In genomic region chr13:80040219-80040976, GRCh38 we compare ENCODE assay signal across 11 cellular contexts.
DNase-seq lines count a peak whose midpoint lies in the region; ATAC-seq, FAIRE-seq and TF ChIP-seq lines count a peak whose summit lies in the region.
"Had no signal": no experiment of that assay in that cellular context is flagged by ENCODE, and none has a peak within 500 bp of the region (broad histone marks: within the 10 kb centered on the region; RNA-seq: fewer than 3 reads in every experiment).

No MANE protein-coding gene starts in this region.

- H3K4me3 ChIP-seq in neuron (ENCODE audit: low read length) = no peak overlapping the region

- peak overlapping the region in 6 of 7 donors; percentile 19 to 92 (median 86) for H3K27ac Mint-ChIP-seq in CD14-positive monocyte
- H3K27ac Mint-ChIP-seq in natural killer cell = no peak overlapping the region
- no peak overlapping the region for H3K27ac Mint-ChIP-seq in stimulated activated naive CD8-positive, alpha-beta T cell treated with anti-CD3 and anti-CD28 coated beads, Interleukin-15, amount 100 ng/mL, for 72 hours

- intact Hi-C loops in CD14-positive monocyte (cut with micrococcal nuclease) = loop anchor here (5.0 to 10.0 kb wide), 2 partner anchors 127 to 404 kb away; no protein-coding TSS in a partner anchor
- intact Hi-C loops in natural killer cell (cut with micrococcal nuclease) = no loop called here

- H2AFZ ChIP-seq in neuron (ENCODE audit: low read depth, low read length) = peak overlapping the region; percentile 3

- no peaks in the 10 kb centered on the region for H3K9me3 ChIP-seq in neuron (ENCODE audit: low read length)

- FAIRE-seq in frontal cortex (lab: Jason Lieb, UNC) = no peak

- H3K27ac ChIP-seq in epithelial cell of prostate = peak overlapping the region; percentile 53

- H3K4me3 Mint-ChIP-seq in CD14-positive monocyte (peak overlapping the region in 1 of 2 donors; percentile 22), natural killer cell (no peak overlapping the region)
- H3K4me3 Mint-ChIP-seq in stimulated activated naive CD8-positive, alpha-beta T cell treated with anti-CD3 and anti-CD28 coated beads, Interleukin-15, amount 100 ng/mL, for 72 hours = no peak overlapping the region

- TF ChIP-seq CTCF in CD14-positive monocyte (IDR thresholded peaks at IDR 0.05) = no peak
- no peak for TF ChIP-seq CTCF in natural killer cell (IDR thresholded peaks at IDR 0.05)

- H3K27me3 ChIP-seq in neuron (ENCODE audit: insufficient read depth, low read length) = no peaks in the 10 kb centered on the region

- peaks cover 0 to 5% (median 3%) of the 10 kb centered on the region in 7 donors for H3K9me3 Mint-ChIP-seq in CD14-positive monocyte
- H3K9me3 Mint-ChIP-seq in natural killer cell = peaks cover 0 to 2% of the 10 kb centered on the region in 2 donors
- H3K9me3 Mint-ChIP-seq in stimulated activated naive CD8-positive, alpha-beta T cell treated with anti-CD3 and anti-CD28 coated beads, Interleukin-15, amount 100 ng/mL, for 72 hours = no peaks in the 10 kb centered on the region

- peaks cover 13% of the 10 kb centered on the region for H3K4me1 ChIP-seq in neuron (ENCODE audit: insufficient read depth, low read length)

- no peaks in the 10 kb centered on the region for H3K27me3 Mint-ChIP-seq in CD14-positive monocyte (ENCODE audit: low read depth in 3 of 3)
- H3K27me3 Mint-ChIP-seq in natural killer cell (ENCODE audit: low read depth in 2 of 2) = no peaks in the 10 kb centered on the region
- H3K27me3 Mint-ChIP-seq in stimulated activated naive CD8-positive, alpha-beta T cell treated with anti-CD3 and anti-CD28 coated beads, Interleukin-15, amount 100 ng/mL, for 72 hours = no peaks in the 10 kb centered on the region

- no peak for ATAC-seq in HG02759 (IDR thresholded peaks at IDR 0.05; ENCODE audit: unreplicated experiment)
- ATAC-seq in natural killer cell = no peak
- no peak for ATAC-seq in stimulated activated naive CD8-positive, alpha-beta T cell treated with anti-CD3 and anti-CD28 coated beads, Interleukin-15, amount 100 ng/mL, for 72 hours

- H3K36me3 Mint-ChIP-seq in CD14-positive monocyte (peaks cover 0 to 2% of the 10 kb centered on the region in 2 donors), natural killer cell (no peaks in the 10 kb centered on the region)

- H3K4me1 Mint-ChIP-seq in CD14-positive monocyte (peaks cover 68% of the 10 kb centered on the region), natural killer cell (no peaks in the 10 kb centered on the region)
- H3K4me1 Mint-ChIP-seq in stimulated activated naive CD8-positive, alpha-beta T cell treated with anti-CD3 and anti-CD28 coated beads, Interleukin-15, amount 100 ng/mL, for 72 hours = no peaks in the 10 kb centered on the region

- no peaks in the 10 kb centered on the region for H3K36me3 ChIP-seq in neuron (ENCODE audit: insufficient read depth, low read length)

- DNase-seq in CD14-positive monocyte (ENCODE audit: low spot score) (no peak), NCI-H226 (peak; percentile 99), epithelial cell of prostate (ENCODE audit: low read depth, low spot score) (peak; percentile 94), frontal cortex (ENCODE audit: low spot score in 2 of 2) (no peak), natural killer cell (no peak)
- no peak for DNase-seq in stimulated activated naive CD8-positive, alpha-beta T cell treated with anti-CD3 and anti-CD28 coated beads, Interleukin-15, amount 100 ng/mL, for 72 hours
- DNase-seq: DMS79 treated with DMSO at 0.1 percent for 48 hours; effector memory CD4-positive, alpha-beta T cell; NCI-H1436 treated with DMSO at 0.1 percent for 48 hours had no signal

Comparison
In these comparisons a context has a peak if more than half of its experiments do, and no peak if none do; other contexts are left out.
1. DNase-seq: peak in NCI-H226 (single experiment) and epithelial cell of prostate (single experiment); none in CD14-positive monocyte (single experiment), frontal cortex (0 of 2), natural killer cell (single experiment) and stimulated activated naive CD8-positive, alpha-beta T cell treated with anti-CD3 and anti-CD28 coated beads, Interleukin-15, amount 100 ng/mL, for 72 hours (0 of 2).
2. H3K27ac Mint-ChIP-seq: peak in CD14-positive monocyte (6 of 7); none in natural killer cell (0 of 2) and stimulated activated naive CD8-positive, alpha-beta T cell treated with anti-CD3 and anti-CD28 coated beads, Interleukin-15, amount 100 ng/mL, for 72 hours (0 of 2).